ENCODE assay signal across 23 cellular contexts in genomic region chr17:82198092-82198491, GRCh38. TPM values are rescaled to one million over a fixed set of nuclear protein-coding genes. Genes with fewer than 3 reads are reported as not detected.
DNase-seq lines count a peak whose midpoint lies in the region; ATAC-seq and TF ChIP-seq lines count a peak whose summit lies in the region.
"Had no signal": no experiment of that assay in that cellular context is flagged by ENCODE, and none has a peak within 500 bp of the region (broad histone marks: within the 10 kb centered on the region; RNA-seq: fewer than 3 reads in every experiment).

No MANE protein-coding gene starts in this region.

- H3K4me1 ChIP-seq in Loucy (ENCODE audit: insufficient read depth, low read length, poor library complexity, severe bottlenecking): peaks cover 38% of the 10 kb centered on the region
- H3K4me1 ChIP-seq: body of pancreas, suprapubic skin had no signal

- H3K36me3 Mint-ChIP-seq in activated CD4-positive, alpha-beta T cell treated with anti-CD3 and anti-CD28 coated beads, Interleukin-2, amount 10 ng/mL, durations not matched to agents 7 days and 5 days (ENCODE audit: low read depth): peaks cover 33% of the 10 kb centered on the region
- H3K36me3 Mint-ChIP-seq in CD4-positive, alpha-beta T cell (ENCODE audit: low read depth): peaks cover 32% of the 10 kb centered on the region
- peaks cover 9 to 29% (median 24%) of the 10 kb centered on the region in 3 donors for H3K36me3 Mint-ChIP-seq in immature natural killer cell

- H3K9me3 Mint-ChIP-seq in activated CD4-positive, alpha-beta T cell treated with anti-CD3 and anti-CD28 coated beads, Interleukin-2, amount 10 ng/mL, durations not matched to agents 7 days and 5 days: no peaks in the 10 kb centered on the region
- no peaks in the 10 kb centered on the region for H3K9me3 Mint-ChIP-seq in CD4-positive, alpha-beta T cell
- no peaks in the 10 kb centered on the region for H3K9me3 Mint-ChIP-seq in immature natural killer cell

- no peak for TF ChIP-seq CTCF in CD4-positive, alpha-beta T cell (IDR thresholded peaks at IDR 0.05)
- no peak for TF ChIP-seq CTCF in Loucy (conservative IDR thresholded peaks at IDR 0.05; ENCODE audit: low read length)

- no peak overlapping the region for H2AFZ ChIP-seq in Loucy (ENCODE audit: low read length)

- peak overlapping the region; percentile 99 for H3K4me2 ChIP-seq in Loucy (ENCODE audit: low read depth, low read length, poor library complexity, severe bottlenecking)

- H3K27ac Mint-ChIP-seq in activated CD4-positive, alpha-beta T cell treated with anti-CD3 and anti-CD28 coated beads, Interleukin-2, amount 10 ng/mL, durations not matched to agents 7 days and 5 days: peak overlapping the region; percentile 76
- H3K27ac Mint-ChIP-seq in CD4-positive, alpha-beta T cell: peak overlapping the region; percentile 43
- peak overlapping the region in 5 of 6 donors; percentile 41 to 87 (median 73) for H3K27ac Mint-ChIP-seq in immature natural killer cell

- no peaks in the 10 kb centered on the region for H3K9me2 ChIP-seq in Loucy (replicated peaks; ENCODE audit: low read depth, low read length)

- CTCF ChIA-PET in activated CD4-positive, alpha-beta T cell treated with anti-CD3 and anti-CD28 coated beads, Interleukin-2, amount 10 ng/mL, durations not matched to agents 7 days and 5 days (lab: Charles Lee): interaction anchor here (0.7 kb wide), 1 partner anchor 139 kb away, joined by 3 read pairs; no protein-coding TSS in a partner anchor
- CTCF ChIA-PET in CD4-positive, alpha-beta T cell (lab: Charles Lee): no interaction called here

- H3K9me3 ChIP-seq in CD4-positive, alpha-beta T cell (ENCODE audit: control insufficient read depth, low read length): no peaks in the 10 kb centered on the region
- no peaks in the 10 kb centered on the region for H3K9me3 ChIP-seq in Loucy (ENCODE audit: insufficient read depth, low read depth, low read length)
- H3K9me3 ChIP-seq: body of pancreas, suprapubic skin had no signal

- no peaks in the 10 kb centered on the region for H3K27me3 ChIP-seq in CD4-positive, alpha-beta T cell (ENCODE audit: control insufficient read depth, insufficient read depth, low read length)
- H3K27me3 ChIP-seq in Loucy (ENCODE audit: insufficient read depth, low read length, poor library complexity, severe bottlenecking): no peaks in the 10 kb centered on the region
- H3K27me3 ChIP-seq: body of pancreas, suprapubic skin had no signal

- H3F3A ChIP-seq in Loucy (ENCODE audit: low read depth): 0 out of 2 replicates have a peak, but pooled peaks cover 2% of the 10 kb centered on the region

- peak overlapping the region; percentile 50 for H3K4me3 ChIP-seq in Loucy (ENCODE audit: low read length, poor library complexity, severe bottlenecking)
- H3K4me3 ChIP-seq: body of pancreas, skin epidermis, suprapubic skin had no signal

- no peak for ATAC-seq in CD4-positive, alpha-beta T cell (ENCODE audit: poor library complexity)
- no peak for ATAC-seq in GM19397 (IDR thresholded peaks at IDR 0.05; ENCODE audit: unreplicated experiment)
- ATAC-seq: body of pancreas had no signal

- H3K4me3 Mint-ChIP-seq in activated CD4-positive, alpha-beta T cell treated with anti-CD3 and anti-CD28 coated beads, Interleukin-2, amount 10 ng/mL, durations not matched to agents 7 days and 5 days: peak overlapping the region; percentile 59
- H3K4me3 Mint-ChIP-seq in CD4-positive, alpha-beta T cell: no peak overlapping the region
- peak overlapping the region in 1 of 5 donors; percentile 39 for H3K4me3 Mint-ChIP-seq in immature natural killer cell

- intact Hi-C loops in CD4-positive, alpha-beta T cell (cut with DNase I, micrococcal nuclease): no loop called here

- peak overlapping the region; percentile 45 for H3K9ac ChIP-seq in Loucy (ENCODE audit: low read depth, low read length, poor library complexity, severe bottlenecking)

- peaks cover 42% of the 10 kb centered on the region for H4K20me1 ChIP-seq in Loucy (ENCODE audit: insufficient read depth, low read length, poor library complexity, severe bottlenecking)

- peaks cover 47% of the 10 kb centered on the region; the same call in 1 of the 2 replicates for H3K36me3 ChIP-seq in Loucy (ENCODE audit: insufficient read depth, low read length)

- DNase-seq in activated CD4-positive, alpha-beta T cell treated with anti-CD3 and anti-CD28 coated beads, Interleukin-2, amount 10 ng/mL, durations not matched to agents 7 days and 5 days: peak; percentile 41
- no peak for DNase-seq in activated CD4-positive, alpha-beta T cell treated with anti-CD3 and anti-CD28 coated beads, Interleukin-2, amount 50 U/mL, for 4 hours
- no peak for DNase-seq in CD4-positive, alpha-beta T cell
- DNase-seq in immature natural killer cell: peak in 1 of 3 donors; percentile 19
- no peak for DNase-seq in NCI-H1930 (lab: John Stamatoyannopoulos, UW)
- no peak for DNase-seq in A172 (ENCODE audit: low spot score)
- DNase-seq: activated CD8-positive, alpha-beta memory T cell treated with anti-CD3 and anti-CD28 coated beads for 24 hours; activated T-cell treated with anti-CD3 and anti-CD28 coated beads, Interleukin-2, amount 50 U/mL, for 48 hours; body of pancreas; glutamatergic neuron; Kasumi-1; NCI-H1092 treated with DMSO at 0.1 percent for 48 hours; NCI-H2081; NCI-H345; NCI-H774; occipital lobe; stimulated activated CD4-positive, alpha-beta T cell treated with anti-CD3 and anti-CD28 coated beads, Interleukin-1b, Interleukin-23, amount 100 ng/mL, for 48 hours had no signal

- H3K4me1 Mint-ChIP-seq in activated CD4-positive, alpha-beta T cell treated with anti-CD3 and anti-CD28 coated beads, Interleukin-2, amount 10 ng/mL, durations not matched to agents 7 days and 5 days: peaks cover 57% of the 10 kb centered on the region
- H3K4me1 Mint-ChIP-seq in CD4-positive, alpha-beta T cell (ENCODE audit: low read depth): peaks cover 40% of the 10 kb centered on the region
- H3K4me1 Mint-ChIP-seq in immature natural killer cell: peaks cover 40 to 43% of the 10 kb centered on the region in 2 donors

- POLR2A ChIA-PET in activated CD4-positive, alpha-beta T cell treated with anti-CD3 and anti-CD28 coated beads, Interleukin-2, amount 10 ng/mL, durations not matched to agents 7 days and 5 days (lab: Charles Lee): no interaction called here
- POLR2A ChIA-PET in CD4-positive, alpha-beta T cell (lab: Charles Lee): no interaction called here

- H3K27me3 Mint-ChIP-seq in activated CD4-positive, alpha-beta T cell treated with anti-CD3 and anti-CD28 coated beads, Interleukin-2, amount 10 ng/mL, durations not matched to agents 7 days and 5 days: no peaks in the 10 kb centered on the region
- no peaks in the 10 kb centered on the region for H3K27me3 Mint-ChIP-seq in CD4-positive, alpha-beta T cell
- H3K27me3 Mint-ChIP-seq in immature natural killer cell (ENCODE audit: low read depth in 3 of 3): peaks cover 6 to 7% (median 6%) of the 10 kb centered on the region in 3 donors

- H3K27ac ChIP-seq in CD4-positive, alpha-beta T cell (ENCODE audit: low read depth, low read length): no peak overlapping the region
- H3K27ac ChIP-seq: body of pancreas, HL-60, suprapubic skin, VCaP had no signal

- H3K79me2 ChIP-seq in Loucy (ENCODE audit: insufficient read depth, low read length): peaks cover 60% of the 10 kb centered on the region

RNA-seq across cellular contexts. Expression of gene CCDC57, which starts 14.6 kb away (rescaled TPM):
- 10 to 100 TPM; 60.5 to 69.7 TPM for total RNA-seq in activated CD4-positive, alpha-beta T cell treated with anti-CD3 and anti-CD28 coated beads, Interleukin-2, amount 10 ng/mL, durations not matched to agents 7 days and 5 days
- total RNA-seq in CD4-positive, alpha-beta T cell: 100 to 1,000 TPM; 129 to 135 TPM
- polyA plus RNA-seq in immature natural killer cell: 10 to 100 TPM; 27.7 to 65.8 (median 28.8) TPM
- 8.9 and 14.6 TPM in 2 replicates for total RNA-seq in A172 (2014; rRNA removed; shearing (Covaris generic))

RNA-seq across cellular contexts. Expression of gene SLC16A3, which starts 30.8 kb away (rescaled TPM):
- total RNA-seq in activated CD4-positive, alpha-beta T cell treated with anti-CD3 and anti-CD28 coated beads, Interleukin-2, amount 10 ng/mL, durations not matched to agents 7 days and 5 days: 100 to 1,000 TPM; 104 to 140 TPM
- 10 to 100 TPM; 93.4 to 99.0 TPM for total RNA-seq in CD4-positive, alpha-beta T cell
- 10 to 100 TPM in 1 of 3 donors, 1 to 10 TPM in 2; 5.8 to 12.2 (median 6.8) TPM for polyA plus RNA-seq in immature natural killer cell
- 65.3 and 66.7 TPM in 2 replicates for total RNA-seq in A172 (2014; rRNA removed; shearing (Covaris generic))
